7 cellular contexts compared by ENCODE assay signal in the genomic region with DNA sequence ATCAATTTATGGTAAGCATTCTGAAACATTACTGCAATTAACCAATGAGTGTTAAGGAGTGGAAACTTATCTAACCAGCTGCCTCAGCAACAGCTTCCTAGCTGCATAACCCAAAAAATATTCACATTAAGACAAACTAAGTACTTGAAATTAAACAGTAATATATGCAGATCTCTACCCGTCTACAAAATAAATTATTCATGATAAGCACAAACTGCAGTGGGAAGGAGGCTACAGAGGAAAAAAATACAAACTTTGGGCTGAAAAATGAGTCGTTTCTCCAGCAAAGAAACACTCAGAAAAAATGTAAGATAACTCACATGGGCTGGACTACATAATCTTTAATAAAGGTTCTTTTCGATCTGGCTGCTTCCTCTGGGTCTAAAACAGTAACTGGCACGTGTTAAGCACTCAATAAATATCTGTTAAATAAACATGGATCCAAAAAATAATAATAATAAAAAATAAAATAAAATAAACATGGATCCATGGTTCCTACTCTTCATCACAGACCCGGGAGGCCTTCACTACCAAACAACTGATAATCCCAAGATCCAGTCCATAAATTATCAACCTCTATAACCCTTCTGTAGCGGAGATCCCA. TPM values are rescaled to one million over a fixed set of nuclear protein-coding genes. Genes with fewer than 3 reads are reported as not detected.
DNase-seq lines count a peak whose midpoint lies in the region; ATAC-seq and TF ChIP-seq lines count a peak whose summit lies in the region.

No MANE protein-coding gene starts in this region.

- H3K4me3 ChIP-seq in iPS-15b (ENCODE audit: low read depth, low read length) = peak overlapping the region; percentile 90

- no peaks in the 10 kb centered on the region for H3K9me3 ChIP-seq in iPS-15b (ENCODE audit: control insufficient read depth, insufficient read depth, low read length)

- POLR2A ChIA-PET in activated CD4-positive, alpha-beta memory T cell treated with anti-CD3 and anti-CD28 coated beads, Interleukin-2, amount 10 ng/mL, durations not matched to agents 7 days and 5 days (lab: Charles Lee) = no interaction called here

- H3K9ac ChIP-seq in iPS-15b (ENCODE audit: low read depth, low read length) = peak overlapping the region; percentile 77

- peaks cover 37% of the 10 kb centered on the region for H3K4me1 Mint-ChIP-seq in HFFc6 (ENCODE audit: low read depth)
- peaks cover 36% of the 10 kb centered on the region for H3K4me1 Mint-ChIP-seq in activated CD4-positive, alpha-beta memory T cell treated with anti-CD3 and anti-CD28 coated beads, Interleukin-2, amount 10 ng/mL, durations not matched to agents 7 days and 5 days
- peaks cover 26% of the 10 kb centered on the region for H3K4me1 Mint-ChIP-seq in stimulated activated memory B cell treated with anti-CD40 and anti-IgM and Interleukin-4, amounts not matched to agents 10 μg/mL and 1 μg/mL and 100 μg/mL, for 72 hours

- no peaks in the 10 kb centered on the region for H3K36me3 Mint-ChIP-seq in HFFc6 (ENCODE audit: low read depth)
- peaks cover 11% of the 10 kb centered on the region for H3K36me3 Mint-ChIP-seq in activated CD4-positive, alpha-beta memory T cell treated with anti-CD3 and anti-CD28 coated beads, Interleukin-2, amount 10 ng/mL, durations not matched to agents 7 days and 5 days (ENCODE audit: low read depth)
- peaks cover 8% of the 10 kb centered on the region for H3K36me3 Mint-ChIP-seq in stimulated activated memory B cell treated with anti-CD40 and anti-IgM and Interleukin-4, amounts not matched to agents 10 μg/mL and 1 μg/mL and 100 μg/mL, for 72 hours

- no peaks in the 10 kb centered on the region; the same call in 1 of the 2 replicates for H3K27me3 Mint-ChIP-seq in HFFc6 (ENCODE audit: insufficient read depth)
- H3K27me3 Mint-ChIP-seq in activated CD4-positive, alpha-beta memory T cell treated with anti-CD3 and anti-CD28 coated beads, Interleukin-2, amount 10 ng/mL, durations not matched to agents 7 days and 5 days = peaks cover 3% of the 10 kb centered on the region
- peaks cover 7% of the 10 kb centered on the region for H3K27me3 Mint-ChIP-seq in stimulated activated memory B cell treated with anti-CD40 and anti-IgM and Interleukin-4, amounts not matched to agents 10 μg/mL and 1 μg/mL and 100 μg/mL, for 72 hours

- no peaks in the 10 kb centered on the region for H3K9me3 Mint-ChIP-seq in HFFc6
- no peaks in the 10 kb centered on the region for H3K9me3 Mint-ChIP-seq in activated CD4-positive, alpha-beta memory T cell treated with anti-CD3 and anti-CD28 coated beads, Interleukin-2, amount 10 ng/mL, durations not matched to agents 7 days and 5 days
- no peaks in the 10 kb centered on the region for H3K9me3 Mint-ChIP-seq in stimulated activated memory B cell treated with anti-CD40 and anti-IgM and Interleukin-4, amounts not matched to agents 10 μg/mL and 1 μg/mL and 100 μg/mL, for 72 hours

- CTCF ChIA-PET in activated CD4-positive, alpha-beta memory T cell treated with anti-CD3 and anti-CD28 coated beads, Interleukin-2, amount 10 ng/mL, durations not matched to agents 7 days and 5 days (lab: Charles Lee) = interaction anchor here (3.6 kb wide), 1 partner anchor 18 kb away, joined by 17 read pairs; no protein-coding TSS in a partner anchor

- H3K4me3 Mint-ChIP-seq in HFFc6 = peak overlapping the region; percentile 96
- H3K4me3 Mint-ChIP-seq in activated CD4-positive, alpha-beta memory T cell treated with anti-CD3 and anti-CD28 coated beads, Interleukin-2, amount 10 ng/mL, durations not matched to agents 7 days and 5 days = peak overlapping the region; percentile 100
- peak overlapping the region; percentile 99 for H3K4me3 Mint-ChIP-seq in stimulated activated memory B cell treated with anti-CD40 and anti-IgM and Interleukin-4, amounts not matched to agents 10 μg/mL and 1 μg/mL and 100 μg/mL, for 72 hours

- ATAC-seq in stimulated activated memory B cell treated with anti-CD40 and anti-IgM and Interleukin-4, amounts not matched to agents 10 μg/mL and 1 μg/mL and 100 μg/mL, for 72 hours = no peak
- ATAC-seq in GM18861 (IDR thresholded peaks at IDR 0.05; ENCODE audit: unreplicated experiment) = no peak

- H3K27me3 ChIP-seq in iPS-15b (ENCODE audit: control insufficient read depth, insufficient read depth, low read length) = peaks cover 2% of the 10 kb centered on the region

- no peak for TF ChIP-seq CTCF in HFFc6 (IDR thresholded peaks at IDR 0.05)

- H3K27ac Mint-ChIP-seq in HFFc6 = peak overlapping the region; percentile 99
- H3K27ac Mint-ChIP-seq in activated CD4-positive, alpha-beta memory T cell treated with anti-CD3 and anti-CD28 coated beads, Interleukin-2, amount 10 ng/mL, durations not matched to agents 7 days and 5 days = no peak overlapping the region
- H3K27ac Mint-ChIP-seq in stimulated activated memory B cell treated with anti-CD40 and anti-IgM and Interleukin-4, amounts not matched to agents 10 μg/mL and 1 μg/mL and 100 μg/mL, for 72 hours = peak overlapping the region; percentile 87

- DNase-seq in HFFc6 (no peak), head of caudate nucleus (no peak), caudate nucleus (lab: John Stamatoyannopoulos, UW) (no peak)
- DNase-seq in activated CD4-positive, alpha-beta memory T cell treated with anti-CD3 and anti-CD28 coated beads, Interleukin-2, amount 10 ng/mL, durations not matched to agents 7 days and 5 days = no peak

- peaks cover 4% of the 10 kb centered on the region for H3K4me1 ChIP-seq in iPS-15b (ENCODE audit: control insufficient read depth, insufficient read depth, low read length)

- intact Hi-C loops in head of caudate nucleus (cut with DNase I) = no loop called here

- H3K36me3 ChIP-seq in iPS-15b (ENCODE audit: control insufficient read depth, insufficient read depth, low read length) = no peaks in the 10 kb centered on the region

- H3K27ac ChIP-seq in caudate nucleus (ENCODE audit: low read depth, low read length) = no peak overlapping the region

RNA-seq across cellular contexts. Expression of a gene that starts 1.2 kb away (rescaled TPM):
- 10 to 100 TPM; 43.5 to 54.0 (median 52.2) TPM for total RNA-seq in HFFc6 (2021; fragmentation: NEBNext Ultra II Directional; extraction: Animal tissue kit (Norgen Biotek cat#: 25700))
- total RNA-seq in activated CD4-positive, alpha-beta memory T cell treated with anti-CD3 and anti-CD28 coated beads, Interleukin-2, amount 10 ng/mL, durations not matched to agents 7 days and 5 days = 10 to 100 TPM; 30.5 to 31.1 TPM

RNA-seq across cellular contexts. Expression of a gene that starts 31.8 kb away (rescaled TPM):
- 100 to 1,000 TPM; 111 to 123 (median 113) TPM for total RNA-seq in HFFc6 (2021; fragmentation: NEBNext Ultra II Directional; extraction: Animal tissue kit (Norgen Biotek cat#: 25700))
- total RNA-seq in activated CD4-positive, alpha-beta memory T cell treated with anti-CD3 and anti-CD28 coated beads, Interleukin-2, amount 10 ng/mL, durations not matched to agents 7 days and 5 days = 10 to 100 TPM; 55.4 to 55.6 TPM
